In genomic region chr14:54674342-54674741, GRCh38 we compare ENCODE assay signal across 13 cellular contexts.
DNase-seq lines count a peak whose midpoint lies in the region; ATAC-seq and TF ChIP-seq lines count a peak whose summit lies in the region.
"Had no signal": no experiment of that assay in that cellular context is flagged by ENCODE, and none has a peak within 500 bp of the region (broad histone marks: within the 10 kb centered on the region; RNA-seq: fewer than 3 reads in every experiment).

No MANE protein-coding gene starts in this region.

- no peak overlapping the region for H3K27ac Mint-ChIP-seq in activated CD4-positive, alpha-beta memory T cell treated with anti-CD3 and anti-CD28 coated beads for 36 hours
- H3K27ac Mint-ChIP-seq: activated CD4-positive, alpha-beta T cell treated with anti-CD3 and anti-CD28 coated beads, Interleukin-2, amount 10 ng/mL, durations not matched to agents 24 days and 14 days; activated naive CD4-positive, alpha-beta T cell treated with anti-CD3 and anti-CD28 coated beads, Interleukin-2, amount 50 U/mL, for 72 hours; progenitor cell of endocrine pancreas had no signal

- H3K4me3 Mint-ChIP-seq in activated CD4-positive, alpha-beta memory T cell treated with anti-CD3 and anti-CD28 coated beads for 36 hours = no peak overlapping the region
- H3K4me3 Mint-ChIP-seq: activated CD4-positive, alpha-beta T cell treated with anti-CD3 and anti-CD28 coated beads, Interleukin-2, amount 10 ng/mL, durations not matched to agents 24 days and 14 days had no signal

- intact Hi-C loops in right cardiac atrium (cut with DNase I) (no loop called here), dorsolateral prefrontal cortex (cut with DNase I) (no loop called here)
- intact Hi-C loops in activated CD4-positive, alpha-beta memory T cell treated with anti-CD3 and anti-CD28 coated beads for 36 hours (cut with micrococcal nuclease) = loop anchor here (5.0 kb wide), 1 partner anchor 33 kb away; no protein-coding TSS in a partner anchor

- peaks cover 13% of the 10 kb centered on the region for H3K4me1 ChIP-seq in right cardiac atrium (ENCODE audit: control insufficient read depth, insufficient read depth, low read length)

- H3K36me3 ChIP-seq in GM06990 (ENCODE audit: control insufficient read depth, insufficient read depth, low read length) = no peaks in the 10 kb centered on the region
- H3K36me3 ChIP-seq: thyroid gland had no signal

- no peaks in the 10 kb centered on the region for H3K9me3 Mint-ChIP-seq in activated CD4-positive, alpha-beta memory T cell treated with anti-CD3 and anti-CD28 coated beads for 36 hours
- H3K9me3 Mint-ChIP-seq: activated CD4-positive, alpha-beta T cell treated with anti-CD3 and anti-CD28 coated beads, Interleukin-2, amount 10 ng/mL, durations not matched to agents 24 days and 14 days; activated naive CD4-positive, alpha-beta T cell treated with anti-CD3 and anti-CD28 coated beads, Interleukin-2, amount 50 U/mL, for 72 hours had no signal

- peaks cover 43% of the 10 kb centered on the region for H3K4me1 Mint-ChIP-seq in activated CD4-positive, alpha-beta memory T cell treated with anti-CD3 and anti-CD28 coated beads for 36 hours (ENCODE audit: low read depth)

- no peak overlapping the region for H3K4me3 ChIP-seq in GM06990 (replicated peaks; ENCODE audit: low read depth, low read length)
- H3K4me3 ChIP-seq in right cardiac atrium (ENCODE audit: low read length) = no peak overlapping the region
- H3K4me3 ChIP-seq in dorsolateral prefrontal cortex = no peak overlapping the region
- H3K4me3 ChIP-seq: thyroid gland had no signal

- no peak for TF ChIP-seq POLR2A in GM18505 (IDR thresholded peaks at IDR 0.05; ENCODE audit: borderline replicate concordance, extremely low read depth, insufficient read depth, insufficient read length)

- no peaks in the 10 kb centered on the region for H3K27me3 ChIP-seq in GM06990 (replicated peaks; ENCODE audit: control insufficient read depth, insufficient read depth, low read length)
- H3K27me3 ChIP-seq in right cardiac atrium (ENCODE audit: control insufficient read depth, insufficient read depth) = no peaks in the 10 kb centered on the region
- H3K27me3 ChIP-seq in dorsolateral prefrontal cortex = no peaks in the 10 kb centered on the region
- H3K27me3 ChIP-seq: thyroid gland had no signal

- TF ChIP-seq CTCF in GM06990 (IDR thresholded peaks at IDR 0.05; ENCODE audit: insufficient read depth, low read length, poor library complexity, severe bottlenecking) (no peak), dorsolateral prefrontal cortex (IDR thresholded peaks at IDR 0.05 in 54 of 56, conservative IDR thresholded peaks at IDR 0.05 in 2 of 56; ENCODE audit: low read depth in 1 of 56, partially characterized antibody in 56 of 56) (no peak)

- CTCF ChIA-PET in activated CD4-positive, alpha-beta memory T cell treated with anti-CD3 and anti-CD28 coated beads for 36 hours (lab: Charles Lee) = no interaction called here

- POLR2A ChIA-PET in activated CD4-positive, alpha-beta memory T cell treated with anti-CD3 and anti-CD28 coated beads for 36 hours (lab: Charles Lee) = no interaction called here

- ATAC-seq in GM19351 (IDR thresholded peaks at IDR 0.05; ENCODE audit: unreplicated experiment) (peak; percentile 97), HG03460 (IDR thresholded peaks at IDR 0.05; ENCODE audit: unreplicated experiment) (peak; percentile 77), right cardiac atrium (no peak), GM18505 (IDR thresholded peaks at IDR 0.05; ENCODE audit: unreplicated experiment) (no peak)

- 41% methylated on average over 2 of the region's 2 CpGs for WGBS in right cardiac atrium

- peaks cover 11% of the 10 kb centered on the region for H3K27me3 Mint-ChIP-seq in activated CD4-positive, alpha-beta memory T cell treated with anti-CD3 and anti-CD28 coated beads for 36 hours
- H3K27me3 Mint-ChIP-seq: progenitor cell of endocrine pancreas had no signal

- peak overlapping the region; percentile 64 for H3K27ac ChIP-seq in right cardiac atrium (ENCODE audit: low read length)
- peak overlapping the region in 22 of 59 donors; percentile 4 to 86 (median 65) for H3K27ac ChIP-seq in dorsolateral prefrontal cortex

- H3K36me3 Mint-ChIP-seq in activated CD4-positive, alpha-beta memory T cell treated with anti-CD3 and anti-CD28 coated beads for 36 hours = no peaks in the 10 kb centered on the region

- H3K9me3 ChIP-seq in right cardiac atrium (ENCODE audit: control insufficient read depth, low read length) = no peaks in the 10 kb centered on the region
- H3K9me3 ChIP-seq: thyroid gland had no signal

- DNase-seq in GM06990 (ENCODE audit: extremely low read depth, insufficient read length) (peak; percentile 18), right cardiac atrium (no peak), dorsolateral prefrontal cortex (no peak), hepatic stellate cell (ENCODE audit: low spot score) (no peak)
- DNase-seq in activated CD4-positive, alpha-beta memory T cell treated with anti-CD3 and anti-CD28 coated beads for 36 hours = no peak
- DNase-seq: activated CD4-positive, alpha-beta T cell treated with anti-CD3 and anti-CD28 coated beads, Interleukin-2, amount 10 ng/mL, durations not matched to agents 24 days and 14 days; NCI-H1930; thyroid gland had no signal

Comparison
In these comparisons a context has a peak if more than half of its experiments do, and no peak if none do; other contexts are left out.
1. ATAC-seq: peak in GM19351 (single experiment) and HG03460 (single experiment); none in right cardiac atrium (0 of 2) and GM18505 (single experiment).